Comparison of ENCODE assay signal across 7 cellular contexts in genomic region chr7:123729217-123729578, GRCh38.
"Had no signal": no experiment of that assay in that cellular context is flagged by ENCODE, and none has a peak within 500 bp of the region (broad histone marks: within the 10 kb centered on the region; RNA-seq: fewer than 3 reads in every experiment).

No MANE protein-coding gene starts in this region.

- H3K9ac ChIP-seq: KMS-11 had no signal

- FAIRE-seq: HepG2, HTR-8/SVneo had no signal

- ATAC-seq: HepG2 had no signal

- DNase-seq: IMR-90, KBM-7, KG1 had no signal

- H3K4me2 ChIP-seq: KMS-11 had no signal

- H3K27ac ChIP-seq: HL-60, KMS-11 had no signal
